9 cellular contexts compared by ENCODE assay signal in the genomic region with DNA sequence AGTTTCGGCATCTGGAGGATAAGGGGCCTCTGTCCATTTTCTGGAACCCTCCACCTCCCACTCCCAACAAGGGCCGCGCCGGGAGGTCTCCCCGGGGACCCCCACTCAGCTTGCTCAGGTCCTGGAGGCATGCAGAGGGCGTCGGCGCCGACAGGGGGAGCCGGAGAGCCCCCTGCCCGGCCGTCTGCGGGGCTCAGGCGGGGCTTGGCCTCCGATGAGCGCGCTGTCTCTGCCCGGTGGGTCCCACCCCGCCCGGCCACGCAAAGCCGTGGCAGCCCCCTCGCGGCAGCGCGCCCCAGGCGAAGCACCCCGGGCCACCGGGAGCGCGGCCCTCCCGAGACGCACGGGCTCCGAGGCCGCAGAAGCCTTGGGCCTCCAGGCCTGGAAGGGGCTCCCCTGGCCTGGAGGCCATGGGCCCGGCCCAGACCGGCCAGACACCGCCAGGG.
DNase-seq lines count a peak whose midpoint lies in the region; ATAC-seq and TF ChIP-seq lines count a peak whose summit lies in the region.
"Had no signal": no experiment of that assay in that cellular context is flagged by ENCODE, and none has a peak within 500 bp of the region (broad histone marks: within the 10 kb centered on the region; RNA-seq: fewer than 3 reads in every experiment).

No MANE protein-coding gene starts in this region.

- H3K27ac Mint-ChIP-seq in CD4-positive, alpha-beta T cell: no peak overlapping the region

- H3K36me3 Mint-ChIP-seq in CD4-positive, alpha-beta T cell (ENCODE audit: low read depth): no peaks in the 10 kb centered on the region

- peak; percentile 18 for TF ChIP-seq CTCF in CD4-positive, alpha-beta T cell (IDR thresholded peaks at IDR 0.05)
- TF ChIP-seq CTCF in sigmoid colon (IDR thresholded peaks at IDR 0.05): peak in 1 of 4 experiments; percentile 51

- CTCF ChIA-PET in CD4-positive, alpha-beta T cell (lab: Charles Lee): no interaction called here
- CTCF ChIA-PET in HEK293T (lab: Yijun Ruan, JAX): no interaction called here

- no peak for DNase-seq in CD4-positive, alpha-beta T cell
- DNase-seq in HEK293T (ENCODE audit: extremely low spot score) (peak; percentile 74), dermis blood vessel endothelial cell (peak; percentile 31), mesenteric fat pad (ENCODE audit: low spot score) (peak; percentile 81), NCI-H774 (lab: John Stamatoyannopoulos, UW) (no peak), sigmoid colon (no peak), SW480 (ENCODE audit: low spot score) (no peak)
- DNase-seq in activated naive CD4-positive, alpha-beta T cell treated with anti-CD3 and anti-CD28 coated beads, Interleukin-2, amount 50 U/mL, for 16 hours: no peak
- DNase-seq: central memory CD4-positive, alpha-beta T cell had no signal

- H3K9me3 ChIP-seq in CD4-positive, alpha-beta T cell (ENCODE audit: control insufficient read depth, low read length): no peaks in the 10 kb centered on the region
- H3K9me3 ChIP-seq in sigmoid colon: no peaks in the 10 kb centered on the region

- peaks cover 70% of the 10 kb centered on the region for H3K27me3 ChIP-seq in CD4-positive, alpha-beta T cell (ENCODE audit: control insufficient read depth, insufficient read depth, low read length)
- peaks cover 19 to 77% (median 50%) of the 10 kb centered on the region in 3 donors for H3K27me3 ChIP-seq in sigmoid colon

- no peak overlapping the region for H3K27ac ChIP-seq in CD4-positive, alpha-beta T cell (ENCODE audit: low read depth, low read length)
- no peak overlapping the region for H3K27ac ChIP-seq in sigmoid colon

- H3K27me3 Mint-ChIP-seq in CD4-positive, alpha-beta T cell: peaks cover 77% of the 10 kb centered on the region

- peaks cover 0 to 27% (median 24%) of the 10 kb centered on the region in 4 donors for H3K4me1 ChIP-seq in sigmoid colon

- TF ChIP-seq POLR2A in sigmoid colon (IDR thresholded peaks at IDR 0.05): no peak

- POLR2A ChIA-PET in CD4-positive, alpha-beta T cell (lab: Charles Lee): no interaction called here
- POLR2A ChIA-PET in HEK293T (lab: Yijun Ruan, JAX): interaction anchor here (0.9 kb wide), 1 partner anchor 28 kb away, joined by 3 read pairs; no protein-coding TSS in a partner anchor

- no peak for ATAC-seq in CD4-positive, alpha-beta T cell (ENCODE audit: poor library complexity)

- H3K4me3 ChIP-seq in sigmoid colon: peak overlapping the region in 1 of 4 donors; percentile 12

- H3K4me3 Mint-ChIP-seq in CD4-positive, alpha-beta T cell: no peak overlapping the region

- intact Hi-C loops in CD4-positive, alpha-beta T cell (cut with DNase I, micrococcal nuclease): no loop called here
- intact Hi-C loops in sigmoid colon (cut with DNase I): no loop called here

- H3K9me3 Mint-ChIP-seq in CD4-positive, alpha-beta T cell: no peaks in the 10 kb centered on the region

- 5 to 6% methylated on average over 39 of the region's 39 CpGs for WGBS in sigmoid colon, 2 donors

- H3K4me1 Mint-ChIP-seq in CD4-positive, alpha-beta T cell (ENCODE audit: low read depth): peaks cover 30% of the 10 kb centered on the region

- TF ChIP-seq EP300 in sigmoid colon (IDR thresholded peaks at IDR 0.05): no peak

- no peaks in the 10 kb centered on the region for H3K36me3 ChIP-seq in sigmoid colon

TF ChIP-seq in HEK293T, 16 proteins besides CTCF, POLR2A, EP300 and RAD21:
- TF ChIP-seq SUZ12 (IDR thresholded peaks at IDR 0.05) (no peak), ELF4 (IDR thresholded peaks at IDR 0.05) (no peak), FOXA1 (IDR thresholded peaks at IDR 0.05) (no peak), FOXK2 (IDR thresholded peaks at IDR 0.05) (no peak), CTBP1 (IDR thresholded peaks at IDR 0.05; ENCODE audit: borderline replicate concordance) (no peak), TARDBP (IDR thresholded peaks at IDR 0.05) (no peak), SP1 (IDR thresholded peaks at IDR 0.05) (no peak), L3MBTL2 (conservative IDR thresholded peaks at IDR 0.05) (no peak), HDGF (IDR thresholded peaks at IDR 0.05; ENCODE audit: borderline replicate concordance) (no peak), FOXM1 (IDR thresholded peaks at IDR 0.05; ENCODE audit: borderline replicate concordance) (no peak), NFRKB (IDR thresholded peaks at IDR 0.05) (no peak), PKNOX1 (IDR thresholded peaks at IDR 0.05) (no peak), ZNF384 (IDR thresholded peaks at IDR 0.05) (no peak), BHLHE40 (IDR thresholded peaks at IDR 0.05; ENCODE audit: borderline replicate concordance) (no peak), ARNT (IDR thresholded peaks at IDR 0.05) (no peak), LEF1 (IDR thresholded peaks at IDR 0.05; ENCODE audit: borderline replicate concordance) (no peak)

Comparison
In these comparisons a context has a peak if more than half of its experiments do, and no peak if none do; other contexts are left out.
1. DNase-seq: peak in HEK293T (single experiment), dermis blood vessel endothelial cell (single experiment) and mesenteric fat pad (single experiment); none in CD4-positive, alpha-beta T cell (0 of 10), NCI-H774 (single experiment), sigmoid colon (single experiment), SW480 (single experiment) and activated naive CD4-positive, alpha-beta T cell treated with anti-CD3 and anti-CD28 coated beads, Interleukin-2, amount 50 U/mL, for 16 hours (single experiment).